In genomic region chr6:169075211-169075621, GRCh38 we compare ENCODE assay signal across 11 cellular contexts.
DNase-seq lines count a peak whose midpoint lies in the region; ATAC-seq and TF ChIP-seq lines count a peak whose summit lies in the region.
"Had no signal": no experiment of that assay in that cellular context is flagged by ENCODE, and none has a peak within 500 bp of the region (broad histone marks: within the 10 kb centered on the region; RNA-seq: fewer than 3 reads in every experiment).

No MANE protein-coding gene starts in this region.

- peaks cover 5% of the 10 kb centered on the region for H3K27me3 Mint-ChIP-seq in Caco-2 (ENCODE audit: insufficient read depth, unreplicated experiment)
- H3K27me3 Mint-ChIP-seq in activated naive CD4-positive, alpha-beta T cell treated with anti-CD3 and anti-CD28 coated beads, Interleukin-2, amount 10 ng/mL, durations not matched to agents 7 days and 5 days: peaks cover 4% of the 10 kb centered on the region

- H3K27ac Mint-ChIP-seq in Caco-2 (ENCODE audit: unreplicated experiment): no peak overlapping the region
- H3K27ac Mint-ChIP-seq in activated naive CD4-positive, alpha-beta T cell treated with anti-CD3 and anti-CD28 coated beads, Interleukin-2, amount 10 ng/mL, durations not matched to agents 7 days and 5 days: no peak overlapping the region
- H3K27ac Mint-ChIP-seq: natural killer cell treated with Interleukin-12 subunit alpha and Interleukin-12 subunit beta and Interleukin-15 and Interleukin-18, amount 100 ng/mL, for 72 hours had no signal

- H3K79me2 ChIP-seq in ACC112 (ENCODE audit: control insufficient read depth, insufficient read depth, low read length, unreplicated experiment): no peaks in the 10 kb centered on the region

- H3K4me3 ChIP-seq in ACC112 (ENCODE audit: low read depth, low read length) (peak overlapping the region; percentile 13; the same call in 1 of the 2 replicates), astrocyte of the cerebellum (ENCODE audit: low read depth, low read length) (no peak overlapping the region), right cardiac atrium (ENCODE audit: low read length) (peak overlapping the region; percentile 12), Caco-2 (ENCODE audit: low read depth, low read length) (no peak overlapping the region)

- H3K4me1 ChIP-seq in ACC112 (ENCODE audit: control insufficient read depth, insufficient read depth, low read length, unreplicated experiment): peaks cover 42% of the 10 kb centered on the region
- H3K4me1 ChIP-seq in right cardiac atrium (ENCODE audit: control insufficient read depth, insufficient read depth, low read length): no peaks in the 10 kb centered on the region
- H3K4me1 ChIP-seq in Caco-2: no peaks in the 10 kb centered on the region

- H3K36me3 Mint-ChIP-seq in Caco-2 (ENCODE audit: insufficient read depth, unreplicated experiment): no peaks in the 10 kb centered on the region
- no peaks in the 10 kb centered on the region for H3K36me3 Mint-ChIP-seq in activated naive CD4-positive, alpha-beta T cell treated with anti-CD3 and anti-CD28 coated beads, Interleukin-2, amount 10 ng/mL, durations not matched to agents 7 days and 5 days
- H3K36me3 Mint-ChIP-seq: natural killer cell treated with Interleukin-12 subunit alpha and Interleukin-12 subunit beta and Interleukin-15 and Interleukin-18, amount 100 ng/mL, for 72 hours had no signal

- no peaks in the 10 kb centered on the region for H3K36me3 ChIP-seq in ACC112 (ENCODE audit: insufficient read depth, low read length)
- no peaks in the 10 kb centered on the region for H3K36me3 ChIP-seq in Caco-2 (ENCODE audit: control insufficient read depth, insufficient read depth, low read length)

- no TSS peak for BruUV-seq in Caco-2 (replicated peaks; lab: Mats Ljungman, UMichigan)

- TF ChIP-seq CTCF in astrocyte of the cerebellum (IDR thresholded peaks at IDR 0.05; ENCODE audit: low read depth, low read length, missing control alignments) (no peak), RWPE1 (conservative IDR thresholded peaks at IDR 0.05; ENCODE audit: low read depth) (no peak), Caco-2 (IDR thresholded peaks at IDR 0.05; ENCODE audit: insufficient read depth in 1 of 2, low read depth in 1 of 2, low read length in 1 of 2, severe bottlenecking in 1 of 2, unreplicated experiment in 1 of 2) (no peak)

- no peak overlapping the region for H3K4me3 Mint-ChIP-seq in Caco-2 (ENCODE audit: unreplicated experiment)
- H3K4me3 Mint-ChIP-seq in activated naive CD4-positive, alpha-beta T cell treated with anti-CD3 and anti-CD28 coated beads, Interleukin-2, amount 10 ng/mL, durations not matched to agents 7 days and 5 days: no peak overlapping the region
- H3K4me3 Mint-ChIP-seq: natural killer cell treated with Interleukin-12 subunit alpha and Interleukin-12 subunit beta and Interleukin-15 and Interleukin-18, amount 100 ng/mL, for 72 hours had no signal

- H3K4me1 Mint-ChIP-seq in Caco-2 (ENCODE audit: low read depth, unreplicated experiment): no peaks in the 10 kb centered on the region
- no peaks in the 10 kb centered on the region for H3K4me1 Mint-ChIP-seq in activated naive CD4-positive, alpha-beta T cell treated with anti-CD3 and anti-CD28 coated beads, Interleukin-2, amount 10 ng/mL, durations not matched to agents 7 days and 5 days

- DNase-seq in astrocyte of the cerebellum (ENCODE audit: low read depth): peak; percentile 44
- DNase-seq in right cardiac atrium: peak; percentile 77 to 88 (median 82)
- DNase-seq in posterior vena cava (ENCODE audit: low spot score): peak; percentile 88
- no peak for DNase-seq in RWPE1 (ENCODE audit: low spot score)
- no peak for DNase-seq in Caco-2
- DNase-seq in activated naive CD4-positive, alpha-beta T cell treated with anti-CD3 and anti-CD28 coated beads, Interleukin-2, amount 10 ng/mL, durations not matched to agents 7 days and 5 days: no peak
- no peak for DNase-seq in stimulated activated CD4-positive, alpha-beta T cell treated with anti-CD3 and anti-CD28 coated beads, Interleukin-15, amount 100 ng/mL, for 24 hours
- DNase-seq: activated T-cell treated with anti-CD3 and anti-CD28 coated beads, Interleukin-2, amount 50 U/mL, for 1 hour; stimulated activated CD4-positive, alpha-beta T cell treated with anti-CD3 and anti-CD28 coated beads, Interleukin-4, amount 100 ng/mL, for 24 hours had no signal

- no peaks in the 10 kb centered on the region for H3K27me3 ChIP-seq in ACC112 (ENCODE audit: insufficient read depth, low read length)
- H3K27me3 ChIP-seq in right cardiac atrium (ENCODE audit: control insufficient read depth, insufficient read depth): peaks cover 2% of the 10 kb centered on the region
- H3K27me3 ChIP-seq in Caco-2 (replicated peaks; ENCODE audit: control insufficient read depth, insufficient read depth, low read length): no peaks in the 10 kb centered on the region

- peak; percentile 74 to 86 for ATAC-seq in right cardiac atrium
- ATAC-seq: natural killer cell treated with Interleukin-12 subunit alpha and Interleukin-12 subunit beta and Interleukin-15 and Interleukin-18, amount 100 ng/mL, for 72 hours had no signal

- H3K27ac ChIP-seq in ACC112 (ENCODE audit: low read depth, low read length) (peak overlapping the region; percentile 46), right cardiac atrium (ENCODE audit: low read length) (peak overlapping the region; percentile 85), RWPE1 (no peak overlapping the region)

- H3K9me3 Mint-ChIP-seq in Caco-2 (ENCODE audit: unreplicated experiment): no peaks in the 10 kb centered on the region
- no peaks in the 10 kb centered on the region for H3K9me3 Mint-ChIP-seq in activated naive CD4-positive, alpha-beta T cell treated with anti-CD3 and anti-CD28 coated beads, Interleukin-2, amount 10 ng/mL, durations not matched to agents 7 days and 5 days
- H3K9me3 Mint-ChIP-seq: natural killer cell treated with Interleukin-12 subunit alpha and Interleukin-12 subunit beta and Interleukin-15 and Interleukin-18, amount 100 ng/mL, for 72 hours had no signal

- 46% methylated on average over 13 of the region's 13 CpGs for WGBS in right cardiac atrium

- intact Hi-C loops in right cardiac atrium (cut with DNase I) (no loop called here), posterior vena cava (cut with DNase I) (no loop called here), Caco-2 (cut with micrococcal nuclease; ENCODE audit: unreplicated experiment) (no loop called here)

- in situ Hi-C loops in astrocyte of the cerebellum (cut with HindIII; ENCODE audit: low sequenced_read_pairs): no loop called here

- peak overlapping the region; percentile 70 for H2AFZ ChIP-seq in ACC112 (ENCODE audit: low read length, unreplicated experiment)

- H3K9me3 ChIP-seq in right cardiac atrium (ENCODE audit: control insufficient read depth, low read length) (no peaks in the 10 kb centered on the region), Caco-2 (no peaks in the 10 kb centered on the region)

- CTCF ChIA-PET in RWPE1 (lab: Yijun Ruan, JAX): interaction anchor here (0.6 kb wide), 1 partner anchor 372 kb away, joined by 3 read pairs; no protein-coding TSS in a partner anchor
- CTCF ChIA-PET in Caco-2 (lab: Charles Lee): no interaction called here
- CTCF ChIA-PET in activated naive CD4-positive, alpha-beta T cell treated with anti-CD3 and anti-CD28 coated beads, Interleukin-2, amount 10 ng/mL, durations not matched to agents 7 days and 5 days (lab: Charles Lee): interaction anchor here (0.7 kb wide), 1 partner anchor 171 kb away, joined by 3 read pairs; no protein-coding TSS in a partner anchor

- POLR2A ChIA-PET in RWPE1 (lab: Yijun Ruan, JAX; ENCODE audit: low non-redundant PET) (no interaction called here), Caco-2 (lab: Charles Lee) (no interaction called here)

Comparison
In these comparisons a context has a peak if more than half of its experiments do, and no peak if none do; other contexts are left out.
1. H3K4me3 ChIP-seq: peak in ACC112 (single experiment) and right cardiac atrium (single experiment); none in astrocyte of the cerebellum (single experiment) and Caco-2 (single experiment).
2. DNase-seq: peak in astrocyte of the cerebellum (single experiment), right cardiac atrium (3 of 3) and posterior vena cava (single experiment); none in RWPE1 (single experiment), Caco-2 (0 of 2), activated naive CD4-positive, alpha-beta T cell treated with anti-CD3 and anti-CD28 coated beads, Interleukin-2, amount 10 ng/mL, durations not matched to agents 7 days and 5 days (single experiment) and stimulated activated CD4-positive, alpha-beta T cell treated with anti-CD3 and anti-CD28 coated beads, Interleukin-15, amount 100 ng/mL, for 24 hours (single experiment).